8 cellular contexts compared by ENCODE assay signal in genomic region chr5:141524604-141525597, GRCh38. TPM values are rescaled to one million over a fixed set of nuclear protein-coding genes. Genes with fewer than 3 reads are reported as not detected.
DNase-seq lines count a peak whose midpoint lies in the region; ATAC-seq and TF ChIP-seq lines count a peak whose summit lies in the region.

No MANE protein-coding gene starts in this region.

- H3K27me3 ChIP-seq in NT2/D1 (ENCODE audit: insufficient read depth, insufficient read length) (no peaks in the 10 kb centered on the region), esophagus squamous epithelium (no peaks in the 10 kb centered on the region), muscle layer of duodenum (ENCODE audit: low read depth, low read length) (no peaks in the 10 kb centered on the region), subcutaneous abdominal adipose tissue (ENCODE audit: control insufficient read depth in 5 of 5, insufficient read depth in 4 of 5, low read length in 5 of 5) (peaks cover 0 to 3% (median 0%) of the 10 kb centered on the region in 5 donors)

- no peak overlapping the region for H3K4me3 ChIP-seq in NT2/D1 (ENCODE audit: insufficient read length, low read depth)
- peak overlapping the region in 1 of 4 donors; percentile 12 for H3K4me3 ChIP-seq in esophagus squamous epithelium
- H3K4me3 ChIP-seq in muscle layer of duodenum (ENCODE audit: low read depth in 1 of 2, low read length in 2 of 2) = peak overlapping the region in 1 of 2 donors; percentile 23
- peak overlapping the region in 1 of 5 donors; percentile 23 for H3K4me3 ChIP-seq in subcutaneous abdominal adipose tissue (ENCODE audit: low read depth in 1 of 5, low read length in 5 of 5)

- peak overlapping the region; percentile 53 to 82 (median 74) for H3K27ac ChIP-seq in esophagus squamous epithelium
- H3K27ac ChIP-seq in muscle layer of duodenum (ENCODE audit: low read length) = peak overlapping the region; percentile 56
- H3K27ac ChIP-seq in subcutaneous abdominal adipose tissue (ENCODE audit: low read depth, low read length) = peak overlapping the region; percentile 59

- DNase-seq in DMS153 treated with DMSO at 0.1 percent for 48 hours (lab: John Stamatoyannopoulos, UW; ENCODE audit: unreplicated experiment) (peak; percentile 42), HUDEP-2 (lab: John Stamatoyannopoulos, UW; ENCODE audit: unreplicated experiment in 76 of 76) (peak in 60 of 76 experiments; percentile 3 to 70 (median 35)), NT2/D1 (ENCODE audit: low read depth, low spot score) (peak; percentile 93), esophagus squamous epithelium (lab: John Stamatoyannopoulos, UW) (no peak)
- DNase-seq in activated T-cell treated with anti-CD3 and anti-CD28 coated beads, Interleukin-2, amount 50 U/mL, for 48 hours = peak; percentile 61 to 67

- no peak overlapping the region for H3K9ac ChIP-seq in NT2/D1 (ENCODE audit: insufficient read length, low read depth)
- no peak overlapping the region for H3K9ac ChIP-seq in subcutaneous abdominal adipose tissue (ENCODE audit: low read length in 5 of 5)

- H3K9me3 ChIP-seq in NT2/D1 (ENCODE audit: insufficient read depth, low read length) (no peaks in the 10 kb centered on the region), esophagus squamous epithelium (no peaks in the 10 kb centered on the region), muscle layer of duodenum (ENCODE audit: control insufficient read depth in 1 of 2, low read length in 2 of 2) (no peaks in the 10 kb centered on the region), subcutaneous abdominal adipose tissue (ENCODE audit: control insufficient read depth in 5 of 5, low read length in 5 of 5) (no peaks in the 10 kb centered on the region)

- intact Hi-C loops in esophagus squamous epithelium (cut with DNase I) = loop anchor here (5.0 to 10.0 kb wide), 2 partner anchors 32 to 110 kb away; partner anchors contain the start of genes PCDHGA10 and PCDHGB7

- peaks cover 82% of the 10 kb centered on the region for H3K36me3 ChIP-seq in NT2/D1 (ENCODE audit: insufficient read depth, insufficient read length, low read length)
- peaks cover 3 to 73% (median 6%) of the 10 kb centered on the region in 3 donors for H3K36me3 ChIP-seq in esophagus squamous epithelium
- peaks cover 18 to 19% of the 10 kb centered on the region in 2 donors for H3K36me3 ChIP-seq in muscle layer of duodenum (ENCODE audit: control insufficient read depth in 1 of 2, insufficient read depth in 2 of 2, low read length in 2 of 2)
- H3K36me3 ChIP-seq in subcutaneous abdominal adipose tissue (ENCODE audit: control insufficient read depth in 5 of 5, insufficient read depth in 5 of 5, low read length in 5 of 5) = peaks cover 3 to 26% (median 20%) of the 10 kb centered on the region in 5 donors

- ATAC-seq in GM21528 (IDR thresholded peaks at IDR 0.05; ENCODE audit: low FRiP score, unreplicated experiment) = peak; percentile 65

- TF ChIP-seq POLR2A in esophagus squamous epithelium (IDR thresholded peaks at IDR 0.05) = no peak

- H3K4me1 ChIP-seq in NT2/D1 (ENCODE audit: insufficient read depth, insufficient read length) (peaks cover 3% of the 10 kb centered on the region), esophagus squamous epithelium (peaks cover 30 to 81% (median 53%) of the 10 kb centered on the region in 3 donors), muscle layer of duodenum (ENCODE audit: control insufficient read depth in 1 of 2, insufficient read depth in 2 of 2, low read length in 2 of 2) (peaks cover 17 to 28% of the 10 kb centered on the region in 2 donors), subcutaneous abdominal adipose tissue (ENCODE audit: control insufficient read depth in 5 of 5, insufficient read depth in 5 of 5, low read length in 5 of 5) (peaks cover 16 to 56% (median 41%) of the 10 kb centered on the region in 5 donors)

- 37 to 55% methylated on average over 7 to 12 of the region's 12 CpGs for WGBS in esophagus squamous epithelium, 2 donors

- TF ChIP-seq CTCF in esophagus squamous epithelium (IDR thresholded peaks at IDR 0.05) = peak; percentile 98 to 99 (median 99)

RNA-seq across cellular contexts. Expression of gene PCDHGC5, which starts 36.0 kb away (rescaled TPM):
- 1 to 10 TPM in 3 of 4 donors, under 1 TPM in 1; 0.26 to 1.7 (median 1.5) TPM for total RNA-seq in esophagus squamous epithelium

RNA-seq across cellular contexts. Expression of gene PCDHGC4, which starts 40.1 kb away (rescaled TPM):
- total RNA-seq in esophagus squamous epithelium = 1 to 10 TPM in 3 of 4 donors, under 1 TPM in 1; 0.21 to 3.3 (median 2.1) TPM

RNA-seq across cellular contexts. Expression of gene PCDHGC3, which starts 49.1 kb away (rescaled TPM):
- 10 to 100 TPM; 36.6 to 52.5 (median 38.6) TPM for total RNA-seq in esophagus squamous epithelium
